Comparison of ENCODE assay signal across 28 cellular contexts in the genomic region with DNA sequence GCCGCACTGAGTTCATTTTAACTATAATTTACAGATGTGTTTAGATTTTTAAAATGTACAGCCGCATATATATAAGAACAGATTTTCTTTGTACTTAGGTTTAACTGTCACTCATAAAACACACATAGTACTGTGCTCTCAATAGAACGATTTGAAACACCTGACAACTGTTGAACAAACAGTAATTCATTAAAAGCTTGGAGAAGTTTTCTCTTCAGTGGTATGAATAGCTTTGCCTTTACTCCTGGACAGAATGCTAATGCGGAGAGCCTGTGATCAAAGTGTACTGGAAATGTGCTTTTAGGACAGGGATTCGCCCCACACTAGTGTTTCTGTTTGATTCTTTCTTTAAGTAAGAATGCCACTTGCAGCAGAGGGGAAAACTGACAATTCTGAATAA.
"Had no signal": no experiment of that assay in that cellular context is flagged by ENCODE, and none has a peak within 500 bp of the region (broad histone marks: within the 10 kb centered on the region; RNA-seq: fewer than 3 reads in every experiment).

No MANE protein-coding gene starts in this region.

- H3K27me3 ChIP-seq: gastrocnemius medialis, heart left ventricle, hepatocyte, right atrium auricular region, stomach, testis, tibial artery had no signal

- H3K4me3 Mint-ChIP-seq: effector memory CD8-positive, alpha-beta T cell; mesothelial cell of epicardium; naive B cell; natural killer cell treated with Interleukin-12 subunit alpha and Interleukin-12 subunit beta and Interleukin-15 and Interleukin-18, amount 100 ng/mL, for 72 hours; neural crest cell; type B pancreatic cell had no signal

- H3K27ac Mint-ChIP-seq: effector memory CD8-positive, alpha-beta T cell; mesothelial cell of epicardium; naive B cell; natural killer cell treated with Interleukin-12 subunit alpha and Interleukin-12 subunit beta and Interleukin-15 and Interleukin-18, amount 100 ng/mL, for 72 hours; type B pancreatic cell had no signal

- H3K27ac ChIP-seq: gastrocnemius medialis, heart left ventricle, hepatocyte, parathyroid adenoma, prostate gland, right atrium auricular region, stomach, testis, tibial artery had no signal

- ATAC-seq: effector memory CD8-positive, alpha-beta T cell; gastrocnemius medialis; heart left ventricle; left lobe of liver; mucosa of descending colon; natural killer cell treated with Interleukin-12 subunit alpha and Interleukin-12 subunit beta and Interleukin-15 and Interleukin-18, amount 100 ng/mL, for 72 hours; sciatic nerve had no signal

- H3K4me1 ChIP-seq: gastrocnemius medialis, heart left ventricle, parathyroid adenoma, prostate gland, right atrium auricular region, stomach, testis, tibial artery had no signal

- H3K4me1 Mint-ChIP-seq: mesothelial cell of epicardium, naive B cell had no signal

- DNase-seq: cortex of kidney; effector memory CD8-positive, alpha-beta T cell; gastrocnemius medialis; heart left ventricle; kidney; mesenchymal stem cell; mucosa of descending colon; naive B cell; stimulated activated CD4-positive, alpha-beta T cell treated with anti-CD3 and anti-CD28 coated beads, Interleukin-12 subunit alpha, Interleukin-12 subunit beta, amount 100 ng/mL, for 4 hours; stimulated activated CD4-positive, alpha-beta T cell treated with anti-CD3 and anti-CD28 coated beads, Interleukin-1b, Interleukin-23, amount 100 ng/mL, for 48 hours; stimulated activated CD4-positive, alpha-beta T cell treated with anti-CD3 and anti-CD28 coated beads, Interleukin-4, amount 100 ng/mL, for 1 hour; stimulated activated CD8-positive, alpha-beta memory T cell treated with anti-CD3 and anti-CD28 coated beads, Interleukin-4, amount 100 ng/mL, for 48 hours; stimulated activated naive CD4-positive, alpha-beta T cell treated with Interleukin-2 at 50 U/mL for 16 hours; stomach; testis; tibial artery had no signal

- H2AFZ ChIP-seq: hepatocyte, parathyroid adenoma had no signal

- H3K79me2 ChIP-seq: hepatocyte, parathyroid adenoma had no signal

- H3K4me3 ChIP-seq: gastrocnemius medialis, heart left ventricle, hepatocyte, lung, mucosa of descending colon, prostate gland, right atrium auricular region, smooth muscle cell, stomach, testis, tibial artery had no signal

- H3K27me3 Mint-ChIP-seq: effector memory CD8-positive, alpha-beta T cell; naive B cell; natural killer cell treated with Interleukin-12 subunit alpha and Interleukin-12 subunit beta and Interleukin-15 and Interleukin-18, amount 100 ng/mL, for 72 hours; type B pancreatic cell had no signal

- H3K36me3 ChIP-seq: gastrocnemius medialis, heart left ventricle, prostate gland, right atrium auricular region, stomach, tibial artery had no signal

- H3K9me3 Mint-ChIP-seq: effector memory CD8-positive, alpha-beta T cell; natural killer cell treated with Interleukin-12 subunit alpha and Interleukin-12 subunit beta and Interleukin-15 and Interleukin-18, amount 100 ng/mL, for 72 hours; type B pancreatic cell had no signal

- H3K4me2 ChIP-seq: hepatocyte, smooth muscle cell had no signal

- H3K36me3 Mint-ChIP-seq: mesothelial cell of epicardium; naive B cell; natural killer cell treated with Interleukin-12 subunit alpha and Interleukin-12 subunit beta and Interleukin-15 and Interleukin-18, amount 100 ng/mL, for 72 hours; type B pancreatic cell had no signal
